Comparison of ENCODE assay signal across 1 cellular context in genomic region chr1:2493218-2493617, GRCh38.
TF ChIP-seq lines count a peak whose summit lies in the region.

No MANE protein-coding gene starts in this region.

TF ChIP-seq in K562, 482 proteins besides CTCF, POLR2A, EP300 and RAD21:
- TF ChIP-seq ILK (tag; IDR thresholded peaks at IDR 0.05; ENCODE audit: borderline replicate concordance, low read depth), result no peak
- no peak for TF ChIP-seq MEF2D (tag; conservative IDR thresholded peaks at IDR 0.05; ENCODE audit: low read depth)
- no peak for TF ChIP-seq POU5F1 (IDR thresholded peaks at IDR 0.05; ENCODE audit: borderline replicate concordance, low read depth, low read length, partially characterized antibody)
- no peak for TF ChIP-seq NEUROD1 (IDR thresholded peaks at IDR 0.05; ENCODE audit: borderline replicate concordance, low read depth, low read length, partially characterized antibody)
- no peak for TF ChIP-seq TARDBP (IDR thresholded peaks at IDR 0.05)
- TF ChIP-seq SIX5 (IDR thresholded peaks at IDR 0.05; ENCODE audit: borderline replicate concordance in 1 of 2, insufficient read depth in 1 of 2, low read depth in 1 of 2, low read length in 2 of 2), result no peak
- TF ChIP-seq ZNF668 (CRISPR knock-in tag; IDR thresholded peaks at IDR 0.05), result no peak
- TF ChIP-seq PRDM10 (IDR thresholded peaks at IDR 0.05; ENCODE audit: partially characterized antibody), result no peak
